1 cellular context compared by ENCODE assay signal in the genomic region with DNA sequence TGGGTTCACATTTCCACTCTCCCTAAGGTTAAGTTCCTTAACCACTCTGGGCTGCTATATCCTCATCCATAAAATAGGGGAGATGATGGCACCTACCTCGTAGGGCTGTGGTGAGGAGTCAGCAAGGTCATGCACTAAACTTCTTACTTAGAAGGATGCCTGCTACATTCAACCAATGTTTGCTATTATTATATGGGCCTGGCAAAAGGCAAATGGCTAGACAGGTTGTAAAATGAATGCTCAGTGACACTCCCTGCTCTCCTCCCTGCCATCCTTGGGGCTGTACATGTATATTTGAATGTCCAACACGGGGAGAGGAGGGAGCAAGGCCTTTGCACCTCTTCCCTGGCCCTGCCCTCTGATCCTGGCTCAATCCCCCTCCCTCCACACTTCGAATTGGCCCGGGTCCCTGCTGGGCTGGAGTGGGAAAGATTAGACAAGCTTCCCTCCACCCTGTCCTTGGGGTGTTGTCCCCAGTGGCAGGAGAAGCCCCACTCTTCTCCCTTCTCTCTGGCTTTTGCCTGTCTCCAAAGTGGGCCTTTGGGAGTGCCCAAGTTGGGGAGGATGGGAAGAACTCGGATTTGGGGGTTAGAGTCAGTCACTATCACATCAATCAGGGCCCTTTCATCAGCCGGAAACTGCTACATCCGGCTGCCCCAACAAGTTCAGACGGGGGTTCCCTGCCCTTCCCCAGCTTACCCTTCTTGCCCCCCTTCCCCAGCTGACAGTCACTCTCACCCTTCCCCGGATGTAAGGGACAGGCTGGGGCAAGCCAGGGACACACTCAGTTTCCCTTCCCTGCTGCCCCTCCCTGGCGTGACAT.
TF ChIP-seq lines count a peak whose summit lies in the region.

No MANE protein-coding gene starts in this region.

TF ChIP-seq in HepG2, 621 proteins besides CTCF, POLR2A, EP300 and RAD21 (continued from another document and continues in another):
- no peak for TF ChIP-seq ZNF142 (CRISPR knock-in tag; IDR thresholded peaks at IDR 0.05)
- TF ChIP-seq ZNF33B (CRISPR knock-in tag; IDR thresholded peaks at IDR 0.05) = no peak
- TF ChIP-seq, protein P1, sequence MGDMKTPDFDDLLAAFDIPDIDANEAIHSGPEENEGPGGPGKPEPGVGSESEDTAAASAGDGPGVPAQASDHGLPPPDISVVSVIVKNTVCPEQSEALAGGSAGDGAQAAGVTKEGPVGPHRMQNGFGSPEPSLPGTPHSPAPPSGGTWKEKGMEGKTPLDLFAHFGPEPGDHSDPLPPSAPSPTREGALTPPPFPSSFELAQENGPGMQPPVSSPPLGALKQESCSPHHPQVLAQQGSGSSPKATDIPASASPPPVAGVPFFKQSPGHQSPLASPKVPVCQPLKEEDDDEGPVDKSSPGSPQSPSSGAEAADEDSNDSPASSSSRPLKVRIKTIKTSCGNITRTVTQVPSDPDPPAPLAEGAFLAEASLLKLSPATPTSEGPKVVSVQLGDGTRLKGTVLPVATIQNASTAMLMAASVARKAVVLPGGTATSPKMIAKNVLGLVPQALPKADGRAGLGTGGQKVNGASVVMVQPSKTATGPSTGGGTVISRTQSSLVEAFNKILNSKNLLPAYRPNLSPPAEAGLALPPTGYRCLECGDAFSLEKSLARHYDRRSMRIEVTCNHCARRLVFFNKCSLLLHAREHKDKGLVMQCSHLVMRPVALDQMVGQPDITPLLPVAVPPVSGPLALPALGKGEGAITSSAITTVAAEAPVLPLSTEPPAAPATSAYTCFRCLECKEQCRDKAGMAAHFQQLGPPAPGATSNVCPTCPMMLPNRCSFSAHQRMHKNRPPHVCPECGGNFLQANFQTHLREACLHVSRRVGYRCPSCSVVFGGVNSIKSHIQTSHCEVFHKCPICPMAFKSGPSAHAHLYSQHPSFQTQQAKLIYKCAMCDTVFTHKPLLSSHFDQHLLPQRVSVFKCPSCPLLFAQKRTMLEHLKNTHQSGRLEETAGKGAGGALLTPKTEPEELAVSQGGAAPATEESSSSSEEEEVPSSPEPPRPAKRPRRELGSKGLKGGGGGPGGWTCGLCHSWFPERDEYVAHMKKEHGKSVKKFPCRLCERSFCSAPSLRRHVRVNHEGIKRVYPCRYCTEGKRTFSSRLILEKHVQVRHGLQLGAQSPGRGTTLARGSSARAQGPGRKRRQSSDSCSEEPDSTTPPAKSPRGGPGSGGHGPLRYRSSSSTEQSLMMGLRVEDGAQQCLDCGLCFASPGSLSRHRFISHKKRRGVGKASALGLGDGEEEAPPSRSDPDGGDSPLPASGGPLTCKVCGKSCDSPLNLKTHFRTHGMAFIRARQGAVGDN (CRISPR knock-in tag; IDR thresholded peaks at IDR 0.05) = 0 out of 2 replicates have a peak, but pooled peaks have one; percentile 23
- no peak for TF ChIP-seq HNF1A (IDR thresholded peaks at IDR 0.05; ENCODE audit: low read depth)
- TF ChIP-seq HNF1A (CRISPR knock-in tag; IDR thresholded peaks at IDR 0.05; ENCODE audit: borderline replicate concordance) = no peak
- TF ChIP-seq, protein P2, sequence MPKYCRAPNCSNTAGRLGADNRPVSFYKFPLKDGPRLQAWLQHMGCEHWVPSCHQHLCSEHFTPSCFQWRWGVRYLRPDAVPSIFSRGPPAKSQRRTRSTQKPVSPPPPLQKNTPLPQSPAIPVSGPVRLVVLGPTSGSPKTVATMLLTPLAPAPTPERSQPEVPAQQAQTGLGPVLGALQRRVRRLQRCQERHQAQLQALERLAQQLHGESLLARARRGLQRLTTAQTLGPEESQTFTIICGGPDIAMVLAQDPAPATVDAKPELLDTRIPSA (CRISPR knock-in tag; IDR thresholded peaks at IDR 0.05; ENCODE audit: borderline replicate concordance) = 0 out of 2 replicates have a peak, but pooled peaks have one; percentile 35
- TF ChIP-seq SMAD1 (CRISPR knock-in tag; IDR thresholded peaks at IDR 0.05; ENCODE audit: borderline replicate concordance, low read depth) = no peak
- no peak for TF ChIP-seq TBX3 (IDR thresholded peaks at IDR 0.05; ENCODE audit: borderline replicate concordance)
- TF ChIP-seq CC2D1A (CRISPR knock-in tag; IDR thresholded peaks at IDR 0.05) = no peak
- no peak for TF ChIP-seq ZNF773 (CRISPR knock-in tag; IDR thresholded peaks at IDR 0.05; ENCODE audit: borderline replicate concordance)
- TF ChIP-seq ZSCAN9 (CRISPR knock-in tag; IDR thresholded peaks at IDR 0.05; ENCODE audit: borderline replicate concordance) = no peak
- TF ChIP-seq ZNF350 (CRISPR knock-in tag; IDR thresholded peaks at IDR 0.05; ENCODE audit: borderline replicate concordance, low read depth) = 0 out of 2 replicates have a peak, but pooled peaks have one; percentile 19
- no peak for TF ChIP-seq U2AF1 (optimal IDR thresholded peaks at IDR 0.05; ENCODE audit: low read depth, low read length)
- 0 out of 2 replicates have a peak, but pooled peaks have one; percentile 14 for TF ChIP-seq RARA (CRISPR knock-in tag; IDR thresholded peaks at IDR 0.05)
- TF ChIP-seq ZNF124 (CRISPR knock-in tag; IDR thresholded peaks at IDR 0.05) = no peak
- no peak for TF ChIP-seq ZNF17 (CRISPR knock-in tag; IDR thresholded peaks at IDR 0.05)
- TF ChIP-seq ZFP91 (CRISPR knock-in tag; IDR thresholded peaks at IDR 0.05; ENCODE audit: borderline replicate concordance) = no peak
- no peak for TF ChIP-seq ARNTL (CRISPR knock-in tag; IDR thresholded peaks at IDR 0.05)
- no peak for TF ChIP-seq HMG20A (CRISPR knock-in tag; IDR thresholded peaks at IDR 0.05; ENCODE audit: borderline replicate concordance)
- 0 out of 2 replicates have a peak, but pooled peaks have one; percentile 51 for TF ChIP-seq MTA1 (CRISPR knock-in tag; IDR thresholded peaks at IDR 0.05; ENCODE audit: borderline replicate concordance)
- TF ChIP-seq ZNF782 (CRISPR knock-in tag; IDR thresholded peaks at IDR 0.05; ENCODE audit: borderline replicate concordance) = no peak
- no peak for TF ChIP-seq AHR (CRISPR knock-in tag; IDR thresholded peaks at IDR 0.05)
- no peak for TF ChIP-seq ZBTB26 (CRISPR knock-in tag; IDR thresholded peaks at IDR 0.05; ENCODE audit: borderline replicate concordance)
- TF ChIP-seq NFIB (CRISPR knock-in tag; IDR thresholded peaks at IDR 0.05; ENCODE audit: borderline replicate concordance) = no peak
- TF ChIP-seq CENPT (CRISPR knock-in tag; IDR thresholded peaks at IDR 0.05; ENCODE audit: low read depth) = no peak
- TF ChIP-seq HMG20B (CRISPR knock-in tag; conservative IDR thresholded peaks at IDR 0.05) = no peak
- TF ChIP-seq ETS1 (CRISPR knock-in tag; IDR thresholded peaks at IDR 0.05) = no peak
- no peak for TF ChIP-seq ZNF670 (CRISPR knock-in tag; IDR thresholded peaks at IDR 0.05; ENCODE audit: borderline replicate concordance)
- TF ChIP-seq POLR2AphosphoS5 (IDR thresholded peaks at IDR 0.05; ENCODE audit: low read depth, low read length) = no peak
- no peak for TF ChIP-seq ZNF446 (CRISPR knock-in tag; IDR thresholded peaks at IDR 0.05)
- TF ChIP-seq LCORL (IDR thresholded peaks at IDR 0.05) = no peak
- peak; percentile 84; the same call in 1 of the 2 replicates for TF ChIP-seq LCORL (CRISPR knock-in tag; IDR thresholded peaks at IDR 0.05)
- no peak for TF ChIP-seq ZNF329 (CRISPR knock-in tag; IDR thresholded peaks at IDR 0.05; ENCODE audit: low read depth)
- TF ChIP-seq MYC (CRISPR knock-in tag; IDR thresholded peaks at IDR 0.05; ENCODE audit: borderline replicate concordance) = no peak
- TF ChIP-seq, protein P3, sequence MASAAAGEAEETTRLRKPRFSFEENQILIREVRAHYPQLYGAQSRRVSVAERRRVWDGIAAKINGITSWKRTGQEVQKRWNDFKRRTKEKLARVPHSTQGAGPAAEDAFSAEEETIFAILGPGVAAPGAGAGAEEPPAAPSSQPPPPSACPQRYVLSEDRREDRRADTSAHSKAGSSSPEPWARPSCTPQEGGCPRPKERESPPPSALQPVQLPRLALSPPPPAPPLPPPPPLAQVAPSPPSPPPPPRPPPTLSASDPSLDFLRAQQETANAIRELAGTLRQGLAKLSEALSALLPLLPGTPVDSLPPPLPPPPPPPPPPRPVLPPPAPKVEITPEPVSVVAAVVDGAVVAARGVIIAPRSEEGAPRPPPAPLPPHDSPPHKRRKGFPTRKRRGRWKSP (CRISPR knock-in tag; IDR thresholded peaks at IDR 0.05) = no peak
- no peak for TF ChIP-seq HNRNPLL (IDR thresholded peaks at IDR 0.05; ENCODE audit: low read depth, low read length, poor library complexity, severe bottlenecking)
